10 cellular contexts compared by ENCODE assay signal in genomic region chr6:3850451-3851203, GRCh38. TPM values are rescaled to one million over a fixed set of nuclear protein-coding genes. Genes with fewer than 3 reads are reported as not detected.
DNase-seq lines count a peak whose midpoint lies in the region; ATAC-seq lines count a peak whose summit lies in the region.
"Had no signal": no experiment of that assay in that cellular context is flagged by ENCODE, and none has a peak within 500 bp of the region (broad histone marks: within the 10 kb centered on the region; RNA-seq: fewer than 3 reads in every experiment).

No MANE protein-coding gene starts in this region.

- ATAC-seq in activated CD4-positive, alpha-beta T cell treated with anti-CD3 and anti-CD28 coated beads for 36 hours, result peak; percentile 56
- ATAC-seq in left lobe of liver, result no peak

- no peaks in the 10 kb centered on the region for H3K9me3 Mint-ChIP-seq in activated CD4-positive, alpha-beta T cell treated with anti-CD3 and anti-CD28 coated beads for 36 hours (ENCODE audit: low read depth)
- no peaks in the 10 kb centered on the region for H3K9me3 Mint-ChIP-seq in activated T-cell treated with anti-CD3 and anti-CD28 coated beads, Interleukin-2, amount 50 U/mL, for 24 hours
- no peaks in the 10 kb centered on the region for H3K9me3 Mint-ChIP-seq in stimulated activated naive CD8-positive, alpha-beta T cell treated with anti-CD3 and anti-CD28 coated beads, Interleukin-15, Interleukin-2, amounts not matched to agents 100 ng/mL and 50 ng/mL, for 24 hours
- H3K9me3 Mint-ChIP-seq: H9 had no signal

- intact Hi-C loops in activated CD4-positive, alpha-beta T cell treated with anti-CD3 and anti-CD28 coated beads for 36 hours (cut with DNase I, micrococcal nuclease), result loop anchor here (1.0 to 5.0 kb wide), 2 partner anchors 17 to 67 kb away; no protein-coding TSS in a partner anchor

- peaks cover 30% of the 10 kb centered on the region for H3K4me1 Mint-ChIP-seq in activated CD4-positive, alpha-beta T cell treated with anti-CD3 and anti-CD28 coated beads for 36 hours
- H3K4me1 Mint-ChIP-seq in activated T-cell treated with anti-CD3 and anti-CD28 coated beads, Interleukin-2, amount 50 U/mL, for 24 hours (ENCODE audit: low read depth), result peaks cover 33% of the 10 kb centered on the region
- H3K4me1 Mint-ChIP-seq in stimulated activated naive CD8-positive, alpha-beta T cell treated with anti-CD3 and anti-CD28 coated beads, Interleukin-15, Interleukin-2, amounts not matched to agents 100 ng/mL and 50 ng/mL, for 24 hours (ENCODE audit: low read depth), result peaks cover 29% of the 10 kb centered on the region

- CTCF ChIA-PET in activated CD4-positive, alpha-beta T cell treated with anti-CD3 and anti-CD28 coated beads for 36 hours (lab: Charles Lee), result interaction anchor here (0.8 to 4.6 kb wide), 9 partner anchors 11 to 173 kb away, joined by 3 to 31 read pairs (median 9); no protein-coding TSS in a partner anchor

- POLR2A ChIA-PET in activated CD4-positive, alpha-beta T cell treated with anti-CD3 and anti-CD28 coated beads for 36 hours (lab: Charles Lee), result interaction anchor here (1.3 kb wide), 1 partner anchor 18 kb away, joined by 5 read pairs; no protein-coding TSS in a partner anchor

- peak; percentile 80 for DNase-seq in activated CD4-positive, alpha-beta T cell treated with anti-CD3 and anti-CD28 coated beads for 36 hours
- no peak for DNase-seq in activated CD4-positive, alpha-beta T cell treated with anti-CD3 and anti-CD28 coated beads for 1 hour
- DNase-seq in activated T-cell treated with anti-CD3 and anti-CD28 coated beads, Interleukin-2, amount 50 U/mL, for 24 hours, result peak; percentile 70
- DNase-seq in left lobe of liver (ENCODE audit: low spot score) (peak; percentile 44), HuH-7.5 (ENCODE audit: low spot score) (no peak), globus pallidus (ENCODE audit: low spot score) (no peak), occipital lobe (lab: John Stamatoyannopoulos, UW) (no peak)
- DNase-seq: foreskin melanocyte had no signal

- peaks cover 12% of the 10 kb centered on the region for H3K36me3 Mint-ChIP-seq in activated CD4-positive, alpha-beta T cell treated with anti-CD3 and anti-CD28 coated beads for 36 hours (ENCODE audit: low read depth)
- H3K36me3 Mint-ChIP-seq in activated T-cell treated with anti-CD3 and anti-CD28 coated beads, Interleukin-2, amount 50 U/mL, for 24 hours (ENCODE audit: low read depth), result peaks cover 15% of the 10 kb centered on the region
- peaks cover 7% of the 10 kb centered on the region for H3K36me3 Mint-ChIP-seq in stimulated activated naive CD8-positive, alpha-beta T cell treated with anti-CD3 and anti-CD28 coated beads, Interleukin-15, Interleukin-2, amounts not matched to agents 100 ng/mL and 50 ng/mL, for 24 hours (ENCODE audit: low read depth)

- H3K27ac Mint-ChIP-seq in activated CD4-positive, alpha-beta T cell treated with anti-CD3 and anti-CD28 coated beads for 36 hours, result peak overlapping the region; percentile 80
- H3K27ac Mint-ChIP-seq in activated T-cell treated with anti-CD3 and anti-CD28 coated beads, Interleukin-2, amount 50 U/mL, for 24 hours, result peak overlapping the region; percentile 87
- H3K27ac Mint-ChIP-seq in stimulated activated naive CD8-positive, alpha-beta T cell treated with anti-CD3 and anti-CD28 coated beads, Interleukin-15, Interleukin-2, amounts not matched to agents 100 ng/mL and 50 ng/mL, for 24 hours, result peak overlapping the region; percentile 5
- H3K27ac Mint-ChIP-seq: H9 had no signal

- H3K4me3 Mint-ChIP-seq in activated CD4-positive, alpha-beta T cell treated with anti-CD3 and anti-CD28 coated beads for 36 hours, result peak overlapping the region; percentile 73
- H3K4me3 Mint-ChIP-seq in activated T-cell treated with anti-CD3 and anti-CD28 coated beads, Interleukin-2, amount 50 U/mL, for 24 hours, result peak overlapping the region; percentile 76
- H3K4me3 Mint-ChIP-seq in stimulated activated naive CD8-positive, alpha-beta T cell treated with anti-CD3 and anti-CD28 coated beads, Interleukin-15, Interleukin-2, amounts not matched to agents 100 ng/mL and 50 ng/mL, for 24 hours, result peak overlapping the region; percentile 39

- no peaks in the 10 kb centered on the region for H3K27me3 Mint-ChIP-seq in activated CD4-positive, alpha-beta T cell treated with anti-CD3 and anti-CD28 coated beads for 36 hours
- no peaks in the 10 kb centered on the region for H3K27me3 Mint-ChIP-seq in activated T-cell treated with anti-CD3 and anti-CD28 coated beads, Interleukin-2, amount 50 U/mL, for 24 hours
- no peaks in the 10 kb centered on the region for H3K27me3 Mint-ChIP-seq in stimulated activated naive CD8-positive, alpha-beta T cell treated with anti-CD3 and anti-CD28 coated beads, Interleukin-15, Interleukin-2, amounts not matched to agents 100 ng/mL and 50 ng/mL, for 24 hours

RNA-seq across cellular contexts. Expression of gene FAM50B, which starts 1.5 kb away (rescaled TPM):
- 10 to 100 TPM in 1 of 2 experiments, 1 to 10 TPM in 1; 8.8 to 10.2 TPM for total RNA-seq in activated CD4-positive, alpha-beta T cell treated with anti-CD3 and anti-CD28 coated beads for 36 hours
- 7.3 TPM for total RNA-seq in left lobe of liver
- 20.6 TPM for total RNA-seq in occipital lobe

Comparison
In these comparisons a context has a peak if more than half of its experiments do, and no peak if none do; other contexts are left out.
1. DNase-seq: peak in activated CD4-positive, alpha-beta T cell treated with anti-CD3 and anti-CD28 coated beads for 36 hours (single experiment), activated T-cell treated with anti-CD3 and anti-CD28 coated beads, Interleukin-2, amount 50 U/mL, for 24 hours (single experiment) and left lobe of liver (single experiment); none in activated CD4-positive, alpha-beta T cell treated with anti-CD3 and anti-CD28 coated beads for 1 hour (single experiment), HuH-7.5 (single experiment), globus pallidus (single experiment) and occipital lobe (single experiment).
2. H3K27ac Mint-ChIP-seq: peak in every context shown above with its lines; median percentile 87 in activated T-cell treated with anti-CD3 and anti-CD28 coated beads, Interleukin-2, amount 50 U/mL, for 24 hours; 80 in activated CD4-positive, alpha-beta T cell treated with anti-CD3 and anti-CD28 coated beads for 36 hours; 5 in stimulated activated naive CD8-positive, alpha-beta T cell treated with anti-CD3 and anti-CD28 coated beads, Interleukin-15, Interleukin-2, amounts not matched to agents 100 ng/mL and 50 ng/mL, for 24 hours.
3. Peak in every context shown above with its lines, with median percentiles within 50 percentile points of each other: H3K4me3 Mint-ChIP-seq.